1 cellular context compared by ENCODE assay signal in genomic region chr20:17505664-17506517, GRCh38.
A peak's percentile ranks its signal among the peaks of the same experiment; 100 is the strongest.
TF ChIP-seq lines count a peak whose summit lies in the region.

No MANE protein-coding gene starts in this region.

TF ChIP-seq in K562, 482 proteins besides CTCF, POLR2A, EP300 and RAD21 (continued from another document):
- TF ChIP-seq, protein P1, sequence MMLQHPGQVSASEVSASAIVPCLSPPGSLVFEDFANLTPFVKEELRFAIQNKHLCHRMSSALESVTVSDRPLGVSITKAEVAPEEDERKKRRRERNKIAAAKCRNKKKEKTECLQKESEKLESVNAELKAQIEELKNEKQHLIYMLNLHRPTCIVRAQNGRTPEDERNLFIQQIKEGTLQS (IDR thresholded peaks at IDR 0.05): peak; percentile 91
- TF ChIP-seq, protein P1 (CRISPR knock-in tag; conservative IDR thresholded peaks at IDR 0.05): no peak
- TF ChIP-seq JUN (IDR thresholded peaks at IDR 0.05; ENCODE audit: borderline replicate concordance, low read depth, low read length) (0 out of 2 replicates have a peak, but pooled peaks have one; percentile 60), JUN (CRISPR knock-in tag; IDR thresholded peaks at IDR 0.05; ENCODE audit: borderline replicate concordance) (no peak), ARID1B (IDR thresholded peaks at IDR 0.05) (peak; percentile 11; the same call in 1 of the 2 replicates), SFPQ (IDR thresholded peaks at IDR 0.05; ENCODE audit: low read depth, low read length) (no peak), ERF (CRISPR knock-in tag; IDR thresholded peaks at IDR 0.05) (no peak), RFX7 (CRISPR knock-in tag; IDR thresholded peaks at IDR 0.05) (no peak), RBFOX2 (IDR thresholded peaks at IDR 0.05; ENCODE audit: low read depth, low read length) (0 out of 2 replicates have a peak, but pooled peaks have one; percentile 33), RBM39 (optimal IDR thresholded peaks at IDR 0.05; ENCODE audit: low read depth, low read length) (no peak)
